ENCODE assay signal across 26 cellular contexts in genomic region chr21:45568383-45568782, GRCh38.
"Had no signal": no experiment of that assay in that cellular context is flagged by ENCODE, and none has a peak within 500 bp of the region (broad histone marks: within the 10 kb centered on the region; RNA-seq: fewer than 3 reads in every experiment).

No MANE protein-coding gene starts in this region.

- H3K4me1 ChIP-seq: parathyroid adenoma, psoas muscle, spleen, testis, tibial artery, upper lobe of left lung, vagina had no signal

- H3K36me3 ChIP-seq: neural progenitor cell, ovary, spleen, suprapubic skin, tibial artery, upper lobe of left lung, vagina had no signal

- H3K4me3 ChIP-seq: neural progenitor cell, ovary, psoas muscle, skin epidermis, smooth muscle cell, spleen, suprapubic skin, testis, tibial artery, upper lobe of left lung, vagina had no signal

- H3K9me3 ChIP-seq: ovary, psoas muscle, suprapubic skin, testis, tibial artery, upper lobe of left lung, vagina had no signal

- DNase-seq: naive thymus-derived CD4-positive, alpha-beta T cell; natural killer cell; occipital lobe; ovary; psoas muscle; right cardiac atrium; spleen; stimulated activated CD4-positive, alpha-beta T cell treated with anti-CD3 and anti-CD28 coated beads, Interleukin-12 subunit alpha, Interleukin-12 subunit beta, amount 100 ng/mL, for 4 hours; stimulated activated CD4-positive, alpha-beta T cell treated with anti-CD3 and anti-CD28 coated beads, Interleukin-1b, Interleukin-23, amount 100 ng/mL, for 48 hours; stimulated activated CD4-positive, alpha-beta T cell treated with anti-CD3 and anti-CD28 coated beads, Interleukin-4, amount 100 ng/mL, for 1 hour; stimulated activated CD4-positive, alpha-beta T cell treated with anti-CD3 and anti-CD28 coated beads, Interleukin-4, amount 100 ng/mL, for 4 hours; stimulated activated CD8-positive, alpha-beta memory T cell treated with anti-CD3 and anti-CD28 coated beads, Interleukin-4, amount 100 ng/mL, for 48 hours; stimulated activated naive CD4-positive, alpha-beta T cell; stimulated activated naive CD8-positive, alpha-beta T cell treated with anti-CD3 and anti-CD28 coated beads, Interleukin-15, amount 100 ng/mL, for 72 hours; stimulated activated naive CD8-positive, alpha-beta T cell treated with anti-CD3 and anti-CD28 coated beads, Interleukin-15, Interleukin-2, amounts not matched to agents 100 U/mL and 50 U/mL, for 24 hours; substantia nigra; testis; trophoblast cell; upper lobe of left lung had no signal

- H3K27ac ChIP-seq: neural progenitor cell, ovary, parathyroid adenoma, psoas muscle, skin epidermis, spleen, suprapubic skin, testis, tibial artery, upper lobe of left lung, vagina had no signal

- H3K27me3 ChIP-seq: ovary, spleen, testis, upper lobe of left lung, vagina had no signal
